Comparison of ENCODE assay signal across 13 cellular contexts in genomic region chr15:37765809-37766208, GRCh38.
DNase-seq lines count a peak whose midpoint lies in the region; FAIRE-seq and TF ChIP-seq lines count a peak whose summit lies in the region.
"Had no signal": no experiment of that assay in that cellular context is flagged by ENCODE, and none has a peak within 500 bp of the region (broad histone marks: within the 10 kb centered on the region; RNA-seq: fewer than 3 reads in every experiment).

No MANE protein-coding gene starts in this region.

- intact Hi-C loops in kidney (cut with DNase I), result no loop called here

- H3K9me3 ChIP-seq in kidney (ENCODE audit: control insufficient read depth in 1 of 2, low read length in 2 of 2), result no peaks in the 10 kb centered on the region
- H3K9me3 ChIP-seq: A549, suprapubic skin had no signal

- no peak for TF ChIP-seq CTCF in astrocyte of the spinal cord (IDR thresholded peaks at IDR 0.05; ENCODE audit: low read depth, low read length)
- TF ChIP-seq CTCF in kidney (IDR thresholded peaks at IDR 0.05; ENCODE audit: borderline replicate concordance, extremely low read depth, insufficient read depth), result no peak

- H3K4me1 ChIP-seq in kidney (ENCODE audit: control insufficient read depth in 1 of 2, insufficient read depth in 1 of 2, low read depth in 1 of 2, low read length in 2 of 2), result peaks cover 0 to 4% of the 10 kb centered on the region in 2 donors
- H3K4me1 ChIP-seq: A549, neural progenitor cell, suprapubic skin had no signal

- DNase-seq in NCI-H1417 (lab: John Stamatoyannopoulos, UW) (peak in 2 of 3 experiments; percentile 30 to 44), NCI-H1417 treated with DMSO at 0.1 percent for 48 hours (lab: John Stamatoyannopoulos, UW) (no peak), KBM-7 (peak; percentile 86), astrocyte of the spinal cord (ENCODE audit: low read depth, low spot score) (peak; percentile 13), mucosa of gallbladder (ENCODE audit: low spot score) (peak; percentile 77), cortex of kidney (lab: John Stamatoyannopoulos, UW) (no peak), D341Med (ENCODE audit: low spot score) (no peak), kidney (no peak)
- DNase-seq: activated naive CD4-positive, alpha-beta T cell treated with Interleukin-2 at 50 U/mL for 16 hours; SIG-M5 had no signal

- in situ Hi-C loops in KBM-7 (cut with MboI; ENCODE audit: low pct_unique_long_range_greater_than_20kb, low sequenced_read_pairs) (no loop called here), astrocyte of the spinal cord (cut with HindIII; ENCODE audit: low sequenced_read_pairs) (no loop called here)

- FAIRE-seq in kidney (lab: Jason Lieb, UNC), result no peak
- FAIRE-seq: A549 had no signal

- H3K27ac ChIP-seq in kidney (ENCODE audit: low read depth in 2 of 2, low read length in 2 of 2), result no peak overlapping the region
- H3K27ac ChIP-seq: A549, neural progenitor cell, suprapubic skin had no signal

- H3K9ac ChIP-seq in kidney (ENCODE audit: low read length in 2 of 2), result no peak overlapping the region
- H3K9ac ChIP-seq: neural progenitor cell had no signal

- H3K36me3 ChIP-seq in kidney (ENCODE audit: control insufficient read depth in 1 of 2, insufficient read depth in 2 of 2, low read length in 2 of 2), result no peaks in the 10 kb centered on the region
- H3K36me3 ChIP-seq: neural progenitor cell, suprapubic skin had no signal

- H3K4me3 ChIP-seq in astrocyte of the spinal cord (ENCODE audit: low read depth, low read length) (no peak overlapping the region), kidney (ENCODE audit: low read length in 2 of 2) (no peak overlapping the region)
- H3K4me3 ChIP-seq: A549, neural progenitor cell, suprapubic skin had no signal

Comparison
In these comparisons a context has a peak if more than half of its experiments do, and no peak if none do; other contexts are left out.
1. DNase-seq: peak in NCI-H1417 (2 of 3), KBM-7 (single experiment), astrocyte of the spinal cord (single experiment) and mucosa of gallbladder (single experiment); none in NCI-H1417 treated with DMSO at 0.1 percent for 48 hours (single experiment), cortex of kidney (single experiment), D341Med (single experiment) and kidney (single experiment).